21 cellular contexts compared by ENCODE assay signal in the genomic region with DNA sequence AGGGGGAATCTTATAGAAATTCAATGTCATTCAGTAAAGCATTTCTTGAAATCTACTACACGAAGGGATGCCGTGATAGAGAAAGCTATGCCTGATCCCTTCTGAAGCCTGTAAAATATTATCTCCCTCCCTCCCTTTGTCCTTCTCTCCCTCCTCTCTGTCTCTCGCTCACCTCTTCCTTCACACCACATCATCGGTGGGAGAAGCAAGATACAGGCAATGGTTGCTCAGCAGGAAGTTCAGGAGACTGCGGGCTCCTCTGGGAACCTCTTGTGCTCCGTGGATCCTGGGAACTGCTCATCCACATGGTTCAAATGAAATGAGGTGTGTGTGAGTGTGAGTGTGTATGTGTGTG.
DNase-seq lines count a peak whose midpoint lies in the region; ATAC-seq, FAIRE-seq and TF ChIP-seq lines count a peak whose summit lies in the region.
"Had no signal": no experiment of that assay in that cellular context is flagged by ENCODE, and none has a peak within 500 bp of the region (broad histone marks: within the 10 kb centered on the region; RNA-seq: fewer than 3 reads in every experiment).

No MANE protein-coding gene starts in this region.

- H3K4me1 ChIP-seq in HepG2 (ENCODE audit: insufficient read depth, low read length) (peaks cover 15% of the 10 kb centered on the region; the same call in 1 of the 2 replicates), right lobe of liver (peaks cover 0 to under 1% (median 0%) of the 10 kb centered on the region in 4 donors), stomach (no peaks in the 10 kb centered on the region)
- H3K4me1 ChIP-seq: transverse colon had no signal

- no peak for FAIRE-seq in HepG2 (lab: Jason Lieb, UNC)
- FAIRE-seq: frontal cortex, GM19239 had no signal

- no peak overlapping the region for H2AFZ ChIP-seq in HepG2 (ENCODE audit: low read length)

- TF ChIP-seq EP300 in HepG2 (IDR thresholded peaks at IDR 0.05; ENCODE audit: low read depth in 2 of 2, low read length in 2 of 2) (no peak), HepG2 (CRISPR knock-in tag; IDR thresholded peaks at IDR 0.05; ENCODE audit: borderline replicate concordance) (no peak), stomach (IDR thresholded peaks at IDR 0.05) (no peak)

- ATAC-seq in HepG2 (no peak), right lobe of liver (no peak), WTC11 (no peak), left ventricle myocardium superior (no peak)
- ATAC-seq: CD8-positive, alpha-beta T cell had no signal

- H3K27ac ChIP-seq in HepG2 (ENCODE audit: extremely low read length, insufficient read depth, low read length), result no peak overlapping the region
- no peak overlapping the region for H3K27ac ChIP-seq in right lobe of liver
- no peak overlapping the region for H3K27ac ChIP-seq in stomach
- H3K27ac ChIP-seq: transverse colon had no signal

- DNase-seq in HepG2 (ENCODE audit: low spot score) (no peak), right lobe of liver (no peak), astrocyte of the hippocampus (ENCODE audit: low read depth, low spot score) (peak; percentile 27), islet precursor cell (peak; percentile 63), CD1c-positive myeloid dendritic cell (ENCODE audit: extremely low spot score) (no peak), WTC11 (ENCODE audit: low spot score) (no peak), left ventricle myocardium superior (no peak), stomach (no peak)
- DNase-seq: CD8-positive, alpha-beta T cell; MV-4-11; NCI-H2081 treated with DMSO at 0.1 percent for 48 hours; NCI-H524; SHP77 treated with DMSO at 0.1 percent for 48 hours; stimulated activated CD4-positive, alpha-beta T cell treated with anti-CD3 and anti-CD28 coated beads, Interleukin-12 subunit alpha, Interleukin-12 subunit beta, amount 100 ng/mL, for 4 hours; T-helper 2 cell; transverse colon had no signal

- H3K4me3 Mint-ChIP-seq in WTC11, result no peak overlapping the region
- H3K4me3 Mint-ChIP-seq: CD8-positive, alpha-beta T cell; natural killer cell treated with Interleukin-12 subunit alpha and Interleukin-12 subunit beta and Interleukin-15 and Interleukin-18, amount 100 ng/mL, for 72 hours had no signal

- H3K4me2 ChIP-seq in HepG2 (ENCODE audit: low read depth, low read length), result peak overlapping the region; percentile 24; the same call in 1 of the 2 replicates

- H3K4me3 ChIP-seq in HepG2 (replicated peaks in 1 of 3; ENCODE audit: insufficient read depth in 1 of 3, low read depth in 2 of 3, low read length in 3 of 3) (no peak overlapping the region), right lobe of liver (no peak overlapping the region), stomach (no peak overlapping the region)
- H3K4me3 ChIP-seq: transverse colon had no signal

- H3K9ac ChIP-seq in HepG2 (ENCODE audit: insufficient read depth, low read depth, low read length), result no peak overlapping the region

- H3K27me3 ChIP-seq in HepG2 (ENCODE audit: control insufficient read depth in 1 of 2, insufficient read depth in 2 of 2, low read length in 2 of 2) (peaks cover 1 to 6% of the 10 kb centered on the region in 2 experiments; a peak in 1 of 5 replicates), right lobe of liver (no peaks in the 10 kb centered on the region), stomach (no peaks in the 10 kb centered on the region)
- H3K27me3 ChIP-seq: transverse colon had no signal

- no peaks in the 10 kb centered on the region for H3K36me3 ChIP-seq in HepG2 (replicated peaks in 1 of 2; ENCODE audit: control insufficient read depth in 1 of 2, insufficient read depth in 2 of 2, low read length in 2 of 2)
- H3K36me3 ChIP-seq in right lobe of liver, result no peaks in the 10 kb centered on the region
- H3K36me3 ChIP-seq in stomach, result no peaks in the 10 kb centered on the region
- H3K36me3 ChIP-seq: transverse colon had no signal

- no peaks in the 10 kb centered on the region for H3K9me3 Mint-ChIP-seq in WTC11
- H3K9me3 Mint-ChIP-seq: CD8-positive, alpha-beta T cell; natural killer cell treated with Interleukin-12 subunit alpha and Interleukin-12 subunit beta and Interleukin-15 and Interleukin-18, amount 100 ng/mL, for 72 hours had no signal

- H3K79me2 ChIP-seq in HepG2 (ENCODE audit: insufficient read depth, low read length), result no peaks in the 10 kb centered on the region

- H3K4me1 Mint-ChIP-seq in WTC11, result no peaks in the 10 kb centered on the region

- H4K20me1 ChIP-seq in HepG2 (ENCODE audit: insufficient read depth, low read length), result no peaks in the 10 kb centered on the region

- H3K27me3 Mint-ChIP-seq in WTC11 (ENCODE audit: low read depth), result no peaks in the 10 kb centered on the region
- H3K27me3 Mint-ChIP-seq: natural killer cell treated with Interleukin-12 subunit alpha and Interleukin-12 subunit beta and Interleukin-15 and Interleukin-18, amount 100 ng/mL, for 72 hours had no signal

- intact Hi-C loops in HepG2 (cut with micrococcal nuclease; ENCODE audit: unreplicated experiment), result no loop called here
- intact Hi-C loops in right lobe of liver (cut with DNase I), result no loop called here
- intact Hi-C loops in left ventricle myocardium superior (cut with micrococcal nuclease), result no loop called here
- intact Hi-C loops in stomach (cut with DNase I; ENCODE audit: low total_unique reads), result no loop called here

- CTCF ChIA-PET in HepG2 (lab: Yijun Ruan, JAX; ENCODE audit: low intra/inter-chr PET ratio, low total read pairs) (no interaction called here), WTC11 (lab: Charles Lee) (no interaction called here)

- H3K27ac Mint-ChIP-seq in WTC11, result no peak overlapping the region
- H3K27ac Mint-ChIP-seq: activated T-helper 2 cell treated with anti-CD3 and anti-CD28 coated beads, Interferon-gamma antibody, Interleukin-2, Interleukin-4, amounts not matched to agents 10 μg/mL and 5 μg/mL and 100 μg/mL, durations not matched to agents 14 hours and 24 hours and 36 hours; CD8-positive, alpha-beta T cell; natural killer cell treated with Interleukin-12 subunit alpha and Interleukin-12 subunit beta and Interleukin-15 and Interleukin-18, amount 100 ng/mL, for 72 hours; progenitor cell of endocrine pancreas had no signal

- in situ Hi-C loops in HepG2 (cut with HindIII; ENCODE audit: extremely low pct_ligation_motif_present, low pct_unique_long_range_greater_than_20kb), result no loop called here

- no TSS peak for BruUV-seq in HepG2 (replicated peaks; lab: Mats Ljungman, UMichigan)

- WGBS in HepG2 (ENCODE audit: low lambda C conversion rate), result 20% methylated on average over 6 of the region's 6 CpGs
- 70% methylated on average over 5 of the region's 6 CpGs for WGBS in right lobe of liver (ENCODE audit: insufficient coverage, low coverage, low lambda C conversion rate, missing lambda C conversion rate)
- WGBS in stomach, 5 donors, result 42 to 52% (median 50%) methylated on average over 6 of the region's 6 CpGs

- no peak for TF ChIP-seq RAD21 in HepG2 (CRISPR knock-in tag; IDR thresholded peaks at IDR 0.05)

- H3K9me3 ChIP-seq in HepG2 (ENCODE audit: low read length) (no peaks in the 10 kb centered on the region), right lobe of liver (no peaks in the 10 kb centered on the region), stomach (peaks cover 0 to 9% (median 0%) of the 10 kb centered on the region in 4 donors)
- H3K9me3 ChIP-seq: transverse colon had no signal

- H3K36me3 Mint-ChIP-seq in WTC11, result no peaks in the 10 kb centered on the region
- H3K36me3 Mint-ChIP-seq: CD8-positive, alpha-beta T cell; natural killer cell treated with Interleukin-12 subunit alpha and Interleukin-12 subunit beta and Interleukin-15 and Interleukin-18, amount 100 ng/mL, for 72 hours had no signal

- POLR2A ChIA-PET in HepG2 (lab: Yijun Ruan, JAX) (interaction anchor here (0.8 kb wide), 1 partner anchor 219 kb away, joined by 4 read pairs; the partner anchor contains the start of gene TBX3), WTC11 (lab: Charles Lee) (no interaction called here)

- TF ChIP-seq CTCF in HepG2 (CRISPR knock-in tag; IDR thresholded peaks at IDR 0.05) (no peak), right lobe of liver (IDR thresholded peaks at IDR 0.05) (no peak), WTC11 (IDR thresholded peaks at IDR 0.05) (no peak), stomach (IDR thresholded peaks at IDR 0.05) (no peak)

- TF ChIP-seq POLR2A in HepG2 (IDR thresholded peaks at IDR 0.05; ENCODE audit: insufficient read depth in 1 of 2, low read depth in 2 of 2, low read length in 2 of 2) (no peak), right lobe of liver (IDR thresholded peaks at IDR 0.05) (no peak), stomach (IDR thresholded peaks at IDR 0.05) (no peak)

TF ChIP-seq in HepG2, 621 proteins besides CTCF, POLR2A, EP300 and RAD21 (continues in another document):
- TF ChIP-seq, protein P1, sequence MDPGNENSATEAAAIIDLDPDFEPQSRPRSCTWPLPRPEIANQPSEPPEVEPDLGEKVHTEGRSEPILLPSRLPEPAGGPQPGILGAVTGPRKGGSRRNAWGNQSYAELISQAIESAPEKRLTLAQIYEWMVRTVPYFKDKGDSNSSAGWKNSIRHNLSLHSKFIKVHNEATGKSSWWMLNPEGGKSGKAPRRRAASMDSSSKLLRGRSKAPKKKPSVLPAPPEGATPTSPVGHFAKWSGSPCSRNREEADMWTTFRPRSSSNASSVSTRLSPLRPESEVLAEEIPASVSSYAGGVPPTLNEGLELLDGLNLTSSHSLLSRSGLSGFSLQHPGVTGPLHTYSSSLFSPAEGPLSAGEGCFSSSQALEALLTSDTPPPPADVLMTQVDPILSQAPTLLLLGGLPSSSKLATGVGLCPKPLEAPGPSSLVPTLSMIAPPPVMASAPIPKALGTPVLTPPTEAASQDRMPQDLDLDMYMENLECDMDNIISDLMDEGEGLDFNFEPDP (CRISPR knock-in tag; conservative IDR thresholded peaks at IDR 0.05), result 0 out of 2 replicates have a peak, but pooled peaks have one; percentile 48
- no peak for TF ChIP-seq ZNF510 (CRISPR knock-in tag; IDR thresholded peaks at IDR 0.05; ENCODE audit: low read depth)
- TF ChIP-seq CREB1 (IDR thresholded peaks at IDR 0.05), result no peak
- TF ChIP-seq CREB1 (CRISPR knock-in tag; IDR thresholded peaks at IDR 0.05), result no peak

TF ChIP-seq in WTC11, 78 proteins besides CTCF, POLR2A, EP300 and RAD21 (continues in another document):
- TF ChIP-seq NR2C2 (CRISPR knock-in tag; IDR thresholded peaks at IDR 0.05) (no peak), ZNF219 (CRISPR knock-in tag; IDR thresholded peaks at IDR 0.05; ENCODE audit: borderline replicate concordance) (no peak)
- TF ChIP-seq, protein P2, sequence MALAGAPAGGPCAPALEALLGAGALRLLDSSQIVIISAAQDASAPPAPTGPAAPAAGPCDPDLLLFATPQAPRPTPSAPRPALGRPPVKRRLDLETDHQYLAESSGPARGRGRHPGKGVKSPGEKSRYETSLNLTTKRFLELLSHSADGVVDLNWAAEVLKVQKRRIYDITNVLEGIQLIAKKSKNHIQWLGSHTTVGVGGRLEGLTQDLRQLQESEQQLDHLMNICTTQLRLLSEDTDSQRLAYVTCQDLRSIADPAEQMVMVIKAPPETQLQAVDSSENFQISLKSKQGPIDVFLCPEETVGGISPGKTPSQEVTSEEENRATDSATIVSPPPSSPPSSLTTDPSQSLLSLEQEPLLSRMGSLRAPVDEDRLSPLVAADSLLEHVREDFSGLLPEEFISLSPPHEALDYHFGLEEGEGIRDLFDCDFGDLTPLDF (CRISPR knock-in tag; IDR thresholded peaks at IDR 0.05), result no peak

Comparison
In these comparisons a context has a peak if more than half of its experiments do, and no peak if none do; other contexts are left out.
1. DNase-seq: peak in astrocyte of the hippocampus (single experiment) and islet precursor cell (single experiment); none in HepG2 (single experiment), right lobe of liver (0 of 3), CD1c-positive myeloid dendritic cell (single experiment), WTC11 (single experiment), left ventricle myocardium superior (single experiment) and stomach (single experiment).